Comparison of ENCODE assay signal across 27 cellular contexts in the genomic region with DNA sequence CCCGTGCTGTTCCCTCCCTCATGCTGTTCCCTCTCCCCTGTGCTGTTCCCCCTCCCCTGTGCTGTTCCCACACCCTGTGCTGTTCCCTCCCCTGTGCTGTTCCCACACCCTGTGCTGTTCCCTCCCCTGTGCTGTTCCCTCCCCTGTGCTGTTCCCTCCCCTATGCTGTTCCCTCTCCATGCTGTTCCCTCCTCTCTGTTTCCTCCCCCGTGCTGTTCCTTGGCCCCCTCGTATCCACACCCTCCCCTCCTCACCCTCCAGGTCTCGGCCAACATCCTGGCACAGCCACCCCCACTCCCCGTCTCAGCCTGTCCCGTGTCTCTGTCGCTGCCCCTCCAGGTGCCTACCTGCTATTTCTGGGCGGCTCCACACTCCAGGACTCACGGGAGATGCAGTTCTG.
"Had no signal": no experiment of that assay in that cellular context is flagged by ENCODE, and none has a peak within 500 bp of the region (broad histone marks: within the 10 kb centered on the region; RNA-seq: fewer than 3 reads in every experiment).

No MANE protein-coding gene starts in this region.

- H3K4me2 ChIP-seq: KMS-11 had no signal

- H3K27ac ChIP-seq: breast epithelium, KMS-11, Peyer's patch, RWPE1 had no signal

- DNase-seq: activated CD4-positive, alpha-beta T cell treated with anti-CD3 and anti-CD28 coated beads for 48 hours; activated CD4-positive, alpha-beta T cell treated with anti-CD3 and anti-CD28 coated beads, Interleukin-2, amount 50 U/mL, for 4 hours; activated CD4-positive, CD25-positive, alpha-beta regulatory T cell treated with anti-CD3 and anti-CD28 coated beads, Interleukin-2, amount 50 U/mL, for 72 hours; activated CD8-positive, alpha-beta memory T cell treated with anti-CD3 and anti-CD28 coated beads, Interleukin-2, amount 50 U/mL, for 48 hours; activated CD8-positive, alpha-beta T cell treated with anti-CD3 and anti-CD28 coated beads, Interleukin-2, amount 10 ng/mL, durations not matched to agents 7 days and 5 days; activated gamma-delta T cell; activated naive CD4-positive, alpha-beta T cell treated with anti-CD3 and anti-CD28 coated beads for 36 hours; activated T-cell treated with anti-CD3 and anti-CD28 coated beads, Interleukin-2, amount 50 U/mL, for 4 hours; adrenal gland; central memory CD4-positive, alpha-beta T cell; MG63; MV-4-11; NCI-H1105; NCI-H1436; NCI-H187; NCI-H2081; NCI-H446; NCI-H524; Peyer's patch; SHP77 treated with DMSO at 0.1 percent for 48 hours; T-helper 17 cell; T-helper 9 cell had no signal

- H3K9ac ChIP-seq: KMS-11 had no signal

- H3K36me3 ChIP-seq: adrenal gland, breast epithelium, MG63, Peyer's patch had no signal

- H3K4me3 Mint-ChIP-seq: activated CD8-positive, alpha-beta T cell treated with anti-CD3 and anti-CD28 coated beads, Interleukin-2, amount 10 ng/mL, durations not matched to agents 7 days and 5 days; activated naive CD4-positive, alpha-beta T cell treated with anti-CD3 and anti-CD28 coated beads for 36 hours; activated naive CD8-positive, alpha-beta T cell; activated T-cell treated with anti-CD3 and anti-CD28 coated beads, Interleukin-2, amount 50 U/mL, for 4 hours; T-helper 17 cell; WTC11 had no signal

- H3K27me3 Mint-ChIP-seq: activated naive CD8-positive, alpha-beta T cell; T-helper 17 cell had no signal

- H3K4me3 ChIP-seq: adrenal gland, breast epithelium, MG63, Peyer's patch had no signal

- H3K36me3 Mint-ChIP-seq: WTC11 had no signal

- H3K9me3 ChIP-seq: adrenal gland, breast epithelium, MG63, Peyer's patch had no signal

- H3K27me3 ChIP-seq: adrenal gland, breast epithelium, MG63, Peyer's patch had no signal

- ATAC-seq: activated CD8-positive, alpha-beta T cell treated with anti-CD3 and anti-CD28 coated beads, Interleukin-2, amount 10 ng/mL, durations not matched to agents 7 days and 5 days; activated T-cell treated with anti-CD3 and anti-CD28 coated beads, Interleukin-2, amount 50 U/mL, for 4 hours had no signal

- H3K27ac Mint-ChIP-seq: activated CD8-positive, alpha-beta T cell treated with anti-CD3 and anti-CD28 coated beads, Interleukin-2, amount 10 ng/mL, durations not matched to agents 7 days and 5 days; activated naive CD4-positive, alpha-beta T cell treated with anti-CD3 and anti-CD28 coated beads for 36 hours; activated naive CD8-positive, alpha-beta T cell; T-helper 17 cell had no signal

- H3K9me3 Mint-ChIP-seq: activated naive CD4-positive, alpha-beta T cell treated with anti-CD3 and anti-CD28 coated beads for 36 hours; activated T-cell treated with anti-CD3 and anti-CD28 coated beads, Interleukin-2, amount 50 U/mL, for 4 hours had no signal
